ENCODE assay signal across 12 cellular contexts in the genomic region with DNA sequence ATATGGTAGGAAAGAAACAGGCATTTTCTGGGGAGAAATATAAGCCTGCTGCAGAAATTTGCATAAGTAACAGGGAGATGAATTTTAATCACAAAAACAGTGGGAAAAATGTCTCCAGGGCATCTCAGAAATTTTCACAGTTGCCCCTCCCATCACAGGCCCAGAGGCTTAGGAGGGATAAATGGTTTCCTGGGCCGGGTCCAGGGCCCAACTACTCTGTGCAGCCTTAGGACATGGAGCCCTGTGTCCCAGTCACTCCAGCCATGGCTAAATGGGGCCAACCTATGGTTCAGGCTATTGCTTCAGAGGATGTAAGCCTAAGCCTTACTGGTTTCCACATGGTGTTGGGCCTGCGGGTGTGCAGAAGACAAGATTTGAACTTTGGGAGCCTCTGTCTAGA. TPM values are rescaled to one million over a fixed set of nuclear protein-coding genes. Genes with fewer than 3 reads are reported as not detected.
"Had no signal": no experiment of that assay in that cellular context is flagged by ENCODE, and none has a peak within 500 bp of the region (broad histone marks: within the 10 kb centered on the region; RNA-seq: fewer than 3 reads in every experiment).

No MANE protein-coding gene starts in this region.

- H3K36me3 ChIP-seq: HAP-1 had no signal

- FAIRE-seq: H1, H54 had no signal

- H3K9ac ChIP-seq: GM23248 had no signal

- H3K4me1 ChIP-seq: HAP-1 had no signal

- H3K4me2 ChIP-seq: GM23338 had no signal

- H2AFZ ChIP-seq: GM23248, GM23338 had no signal

- H3K4me1 Mint-ChIP-seq: GM23338, H9 had no signal

- ATAC-seq: GM23338, HCT116 had no signal

- H3K4me3 ChIP-seq: GM23248, GM23338, HAP-1 had no signal

- DNase-seq: GM23248, GOT3, H7, H9, HCEC 1CT, HFFc6 had no signal

- H3K27ac ChIP-seq: GM23248 had no signal

- H3K4me3 Mint-ChIP-seq: GM23338, H9, HFFc6 had no signal

- H3K9me3 ChIP-seq: HAP-1 had no signal

- H3K27ac Mint-ChIP-seq: GM23338, H9, HFFc6 had no signal

RNA-seq across cellular contexts. Expression of a gene that starts 9.2 kb away (rescaled TPM):
- total RNA-seq: GM23248, GM23338, H1, H4, H7, H9, HFFc6 had no signal
- polyA plus RNA-seq: GM23248, GM23338, H1 had no signal

RNA-seq across cellular contexts. Expression of a gene that starts 39.4 kb away (rescaled TPM):
- total RNA-seq: GM23248, GM23338, H1, H4, H7, H9, HFFc6 had no signal
- polyA plus RNA-seq: GM23248, GM23338, H1 had no signal

RNA-seq across cellular contexts. Expression of a gene that starts 54.7 kb away (rescaled TPM):
- total RNA-seq: GM23248, GM23338, H4, H7, H9, HFFc6 had no signal
- polyA plus RNA-seq: GM23248, GM23338, H1 had no signal
